ENCODE assay signal across 14 cellular contexts in the genomic region with DNA sequence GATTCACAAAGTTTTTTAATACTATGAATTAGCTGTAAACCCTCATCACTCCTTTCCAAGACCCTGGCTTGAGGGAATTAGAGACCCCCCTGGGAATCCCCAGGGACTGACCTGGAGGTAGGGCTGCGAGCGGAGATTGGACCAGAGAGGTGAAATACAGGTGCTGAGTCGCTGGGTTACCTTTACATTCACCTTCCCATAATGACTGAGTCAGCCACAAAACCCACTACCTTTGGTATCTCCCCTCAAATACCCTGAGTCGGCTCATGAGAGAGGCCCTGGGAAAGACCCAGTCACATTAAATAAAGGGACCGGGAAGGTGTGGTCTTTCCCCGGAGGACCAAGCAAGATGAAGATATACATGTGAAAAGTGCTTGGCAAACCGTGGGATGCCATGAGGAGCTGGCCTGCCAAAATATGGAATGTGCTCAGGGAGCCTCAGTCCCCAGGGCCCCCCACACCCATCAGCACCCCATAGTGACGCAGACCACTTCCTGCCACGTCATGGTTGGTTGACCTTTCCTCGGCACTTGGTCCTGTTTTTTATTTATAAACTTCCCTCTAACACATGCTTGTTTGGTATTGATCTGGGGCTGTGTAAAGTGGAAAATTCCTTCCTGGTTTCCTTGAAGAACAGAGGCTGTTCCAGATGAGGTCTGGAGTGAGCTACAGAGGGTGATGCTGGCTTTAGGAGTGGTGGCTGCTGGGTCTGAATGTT. TPM values are rescaled to one million over a fixed set of nuclear protein-coding genes. Genes with fewer than 3 reads are reported as not detected.
A peak's percentile ranks its signal among the peaks of the same experiment; 100 is the strongest.
DNase-seq lines count a peak whose midpoint lies in the region; ATAC-seq and TF ChIP-seq lines count a peak whose summit lies in the region.
"Had no signal": no experiment of that assay in that cellular context is flagged by ENCODE, and none has a peak within 500 bp of the region (broad histone marks: within the 10 kb centered on the region; RNA-seq: fewer than 3 reads in every experiment).

No MANE protein-coding gene starts in this region.

- peak overlapping the region; percentile 64 to 86 (median 83) for H3K4me2 ChIP-seq in BLaER1 treated with 17β-estradiol and CSF1 and Interleukin-3, amounts not matched to agents 10 nM and 100 nM
- no peak overlapping the region for H3K4me2 ChIP-seq in osteoblast (ENCODE audit: insufficient read depth, low read length)

- in situ Hi-C loops in astrocyte of the spinal cord (cut with HindIII; ENCODE audit: low sequenced_read_pairs): no loop called here

- no peak for TF ChIP-seq CTCF in astrocyte of the spinal cord (IDR thresholded peaks at IDR 0.05; ENCODE audit: low read depth, low read length)
- TF ChIP-seq CTCF in osteoblast (IDR thresholded peaks at IDR 0.05; ENCODE audit: extremely low read depth, low read depth, low read length): no peak

- H2AFZ ChIP-seq in osteoblast (ENCODE audit: low read length): peak overlapping the region; percentile 52

- peaks cover 40 to 56% (median 46%) of the 10 kb centered on the region in 10 experiments for H3K4me1 ChIP-seq in BLaER1 treated with 17β-estradiol and CSF1 and Interleukin-3, amounts not matched to agents 10 nM and 100 nM
- H3K4me1 ChIP-seq in osteoblast (ENCODE audit: insufficient read depth, low read length): peaks cover 18% of the 10 kb centered on the region

- DNase-seq in H4 (ENCODE audit: low spot score) (peak; percentile 32), astrocyte of the spinal cord (ENCODE audit: low read depth, low spot score) (peak; percentile 62), osteoblast (ENCODE audit: insufficient read length, low spot score, missing footprints) (peak; percentile 88), UCSD-AML1 (lab: John Stamatoyannopoulos, UW; ENCODE audit: unreplicated experiment) (no peak), germinal center (ENCODE audit: low spot score) (no peak)
- DNase-seq: midbrain; NCI-H1092 treated with DMSO at 0.1 percent for 48 hours; stimulated activated naive CD4-positive, alpha-beta T cell treated with Interleukin-2 at 50 U/mL for 16 hours; T-helper 9 cell had no signal

- no peaks in the 10 kb centered on the region for H3K79me2 ChIP-seq in osteoblast (ENCODE audit: insufficient read depth, low read length)

- no peaks in the 10 kb centered on the region; a peak in 1 of 22 replicates for H3K9me3 ChIP-seq in BLaER1 treated with 17β-estradiol and CSF1 and Interleukin-3, amounts not matched to agents 10 nM and 100 nM (replicated peaks in 1 of 11)
- H3K9me3 ChIP-seq in osteoblast (ENCODE audit: low read depth, low read length): no peaks in the 10 kb centered on the region

- no peak for ATAC-seq in GM18502 (IDR thresholded peaks at IDR 0.05; ENCODE audit: poor library complexity, unreplicated experiment)
- no peak for ATAC-seq in SK-N-SH treated with all-trans-retinoic acid at 6 μM for 48 hours

- no peaks in the 10 kb centered on the region for H4K20me1 ChIP-seq in BLaER1 treated with 17β-estradiol and CSF1 and Interleukin-3, amounts not matched to agents 10 nM and 100 nM
- no peaks in the 10 kb centered on the region for H4K20me1 ChIP-seq in osteoblast (ENCODE audit: insufficient read depth, low read length)

- H3K27me3 ChIP-seq in BLaER1 treated with 17β-estradiol and CSF1 and Interleukin-3, amounts not matched to agents 10 nM and 100 nM: no peaks in the 10 kb centered on the region
- no peaks in the 10 kb centered on the region for H3K27me3 ChIP-seq in osteoblast (ENCODE audit: insufficient read depth, low read length)

- peak overlapping the region in 1 of 11 experiments; percentile 14; a peak in 1 of 22 replicates for H3K9ac ChIP-seq in BLaER1 treated with 17β-estradiol and CSF1 and Interleukin-3, amounts not matched to agents 10 nM and 100 nM

- H3K36me3 ChIP-seq in BLaER1 treated with 17β-estradiol and CSF1 and Interleukin-3, amounts not matched to agents 10 nM and 100 nM: no peaks in the 10 kb centered on the region
- no peaks in the 10 kb centered on the region for H3K36me3 ChIP-seq in osteoblast (ENCODE audit: insufficient read depth, low read length)

- H3K4me3 ChIP-seq in BLaER1 treated with 17β-estradiol and CSF1 and Interleukin-3, amounts not matched to agents 10 nM and 100 nM: peak overlapping the region in 2 of 10 experiments; percentile 5 to 14; a peak in 1 of 20 replicates
- H3K4me3 ChIP-seq in astrocyte of the spinal cord (ENCODE audit: low read depth, low read length) (no peak overlapping the region), osteoblast (ENCODE audit: insufficient read depth, low read length) (no peak overlapping the region)

- H3K27ac ChIP-seq in BLaER1 treated with 17β-estradiol and CSF1 and Interleukin-3, amounts not matched to agents 10 nM and 100 nM: peak overlapping the region in 8 of 11 experiments; percentile 12 to 42 (median 25); a peak in 8 of 22 replicates
- H3K27ac ChIP-seq in osteoblast (ENCODE audit: low read depth, low read length): peak overlapping the region; percentile 72

TF ChIP-seq in SK-N-SH treated with all-trans-retinoic acid at 6 μM for 48 hours, 23 proteins besides CTCF, POLR2A, EP300 and RAD21:
- TF ChIP-seq, protein P1, sequence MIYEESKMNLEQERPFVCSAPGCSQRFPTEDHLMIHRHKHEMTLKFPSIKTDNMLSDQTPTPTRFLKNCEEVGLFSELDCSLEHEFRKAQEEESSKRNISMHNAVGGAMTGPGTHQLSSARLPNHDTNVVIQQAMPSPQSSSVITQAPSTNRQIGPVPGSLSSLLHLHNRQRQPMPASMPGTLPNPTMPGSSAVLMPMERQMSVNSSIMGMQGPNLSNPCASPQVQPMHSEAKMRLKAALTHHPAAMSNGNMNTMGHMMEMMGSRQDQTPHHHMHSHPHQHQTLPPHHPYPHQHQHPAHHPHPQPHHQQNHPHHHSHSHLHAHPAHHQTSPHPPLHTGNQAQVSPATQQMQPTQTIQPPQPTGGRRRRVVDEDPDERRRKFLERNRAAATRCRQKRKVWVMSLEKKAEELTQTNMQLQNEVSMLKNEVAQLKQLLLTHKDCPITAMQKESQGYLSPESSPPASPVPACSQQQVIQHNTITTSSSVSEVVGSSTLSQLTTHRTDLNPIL (CRISPR knock-in tag; IDR thresholded peaks at IDR 0.05; ENCODE audit: low read depth): no peak
- TF ChIP-seq ZNF8 (CRISPR knock-in tag; IDR thresholded peaks at IDR 0.05): no peak
- TF ChIP-seq RARB (CRISPR knock-in tag; IDR thresholded peaks at IDR 0.05): no peak
- no peak for TF ChIP-seq SNAI2 (CRISPR knock-in tag; IDR thresholded peaks at IDR 0.05)
- no peak for TF ChIP-seq BACH2 (CRISPR knock-in tag; IDR thresholded peaks at IDR 0.05; ENCODE audit: borderline replicate concordance)
- TF ChIP-seq ZFP3 (CRISPR knock-in tag; IDR thresholded peaks at IDR 0.05): no peak
- TF ChIP-seq, protein P2, sequence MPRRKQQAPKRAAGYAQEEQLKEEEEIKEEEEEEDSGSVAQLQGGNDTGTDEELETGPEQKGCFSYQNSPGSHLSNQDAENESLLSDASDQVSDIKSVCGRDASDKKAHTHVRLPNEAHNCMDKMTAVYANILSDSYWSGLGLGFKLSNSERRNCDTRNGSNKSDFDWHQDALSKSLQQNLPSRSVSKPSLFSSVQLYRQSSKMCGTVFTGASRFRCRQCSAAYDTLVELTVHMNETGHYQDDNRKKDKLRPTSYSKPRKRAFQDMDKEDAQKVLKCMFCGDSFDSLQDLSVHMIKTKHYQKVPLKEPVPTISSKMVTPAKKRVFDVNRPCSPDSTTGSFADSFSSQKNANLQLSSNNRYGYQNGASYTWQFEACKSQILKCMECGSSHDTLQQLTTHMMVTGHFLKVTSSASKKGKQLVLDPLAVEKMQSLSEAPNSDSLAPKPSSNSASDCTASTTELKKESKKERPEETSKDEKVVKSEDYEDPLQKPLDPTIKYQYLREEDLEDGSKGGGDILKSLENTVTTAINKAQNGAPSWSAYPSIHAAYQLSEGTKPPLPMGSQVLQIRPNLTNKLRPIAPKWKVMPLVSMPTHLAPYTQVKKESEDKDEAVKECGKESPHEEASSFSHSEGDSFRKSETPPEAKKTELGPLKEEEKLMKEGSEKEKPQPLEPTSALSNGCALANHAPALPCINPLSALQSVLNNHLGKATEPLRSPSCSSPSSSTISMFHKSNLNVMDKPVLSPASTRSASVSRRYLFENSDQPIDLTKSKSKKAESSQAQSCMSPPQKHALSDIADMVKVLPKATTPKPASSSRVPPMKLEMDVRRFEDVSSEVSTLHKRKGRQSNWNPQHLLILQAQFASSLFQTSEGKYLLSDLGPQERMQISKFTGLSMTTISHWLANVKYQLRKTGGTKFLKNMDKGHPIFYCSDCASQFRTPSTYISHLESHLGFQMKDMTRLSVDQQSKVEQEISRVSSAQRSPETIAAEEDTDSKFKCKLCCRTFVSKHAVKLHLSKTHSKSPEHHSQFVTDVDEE (CRISPR knock-in tag; IDR thresholded peaks at IDR 0.05): no peak
- TF ChIP-seq, protein P3, sequence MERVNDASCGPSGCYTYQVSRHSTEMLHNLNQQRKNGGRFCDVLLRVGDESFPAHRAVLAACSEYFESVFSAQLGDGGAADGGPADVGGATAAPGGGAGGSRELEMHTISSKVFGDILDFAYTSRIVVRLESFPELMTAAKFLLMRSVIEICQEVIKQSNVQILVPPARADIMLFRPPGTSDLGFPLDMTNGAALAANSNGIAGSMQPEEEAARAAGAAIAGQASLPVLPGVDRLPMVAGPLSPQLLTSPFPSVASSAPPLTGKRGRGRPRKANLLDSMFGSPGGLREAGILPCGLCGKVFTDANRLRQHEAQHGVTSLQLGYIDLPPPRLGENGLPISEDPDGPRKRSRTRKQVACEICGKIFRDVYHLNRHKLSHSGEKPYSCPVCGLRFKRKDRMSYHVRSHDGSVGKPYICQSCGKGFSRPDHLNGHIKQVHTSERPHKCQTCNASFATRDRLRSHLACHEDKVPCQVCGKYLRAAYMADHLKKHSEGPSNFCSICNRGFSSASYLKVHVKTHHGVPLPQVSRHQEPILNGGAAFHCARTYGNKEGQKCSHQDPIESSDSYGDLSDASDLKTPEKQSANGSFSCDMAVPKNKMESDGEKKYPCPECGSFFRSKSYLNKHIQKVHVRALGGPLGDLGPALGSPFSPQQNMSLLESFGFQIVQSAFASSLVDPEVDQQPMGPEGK (CRISPR knock-in tag; IDR thresholded peaks at IDR 0.05; ENCODE audit: borderline replicate concordance): no peak
- TF ChIP-seq GLIS3 (CRISPR knock-in tag; IDR thresholded peaks at IDR 0.05): no peak
- TF ChIP-seq ZNF565 (CRISPR knock-in tag; conservative IDR thresholded peaks at IDR 0.05; ENCODE audit: low read depth): no peak
- no peak for TF ChIP-seq ZNF70 (CRISPR knock-in tag; IDR thresholded peaks at IDR 0.05)
TF ChIP-seq in SK-N-SH treated with all-trans-retinoic acid at 6 μM for 48 hours: peak in this region for 0.

RNA-seq across cellular contexts. Expression of a gene that starts 51.4 kb away (rescaled TPM):
- total RNA-seq in H4 (2014; rRNA removed; shearing (Covaris generic)): not detected in 2 replicates
- 0.72 and 1.2 TPM in 2 replicates for total RNA-seq in osteoblast
- total RNA-seq: OCI-LY7, skeletal muscle tissue had no signal

Comparison
In these comparisons a context has a peak if more than half of its experiments do, and no peak if none do; other contexts are left out.
1. DNase-seq: peak in H4 (single experiment), astrocyte of the spinal cord (single experiment) and osteoblast (single experiment); none in UCSD-AML1 (single experiment) and germinal center (single experiment).